ENCODE assay signal across 8 cellular contexts in genomic region chr22:24805790-24806662, GRCh38. TPM values are rescaled to one million over a fixed set of nuclear protein-coding genes. Genes with fewer than 3 reads are reported as not detected.
A peak's percentile ranks its signal among the peaks of the same experiment; 100 is the strongest.
DNase-seq lines count a peak whose midpoint lies in the region; ATAC-seq and TF ChIP-seq lines count a peak whose summit lies in the region.

Gene SGSM1, plus strand, starts transcription at chr22:24806211. Its CDS starts 115 bp downstream, at chr22:24806326.

- ATAC-seq in gastroesophageal sphincter: peak; percentile 90
- no peak for ATAC-seq in HG02642 (IDR thresholded peaks at IDR 0.05; ENCODE audit: poor library complexity, unreplicated experiment)

- H2AFZ ChIP-seq in neuron (ENCODE audit: low read depth, low read length): peak within 1 kb of the TSS; percentile 78

- H3K36me3 ChIP-seq in gastroesophageal sphincter: no peaks in the 10 kb centered on the region
- no peaks in the 10 kb centered on the region for H3K36me3 ChIP-seq in neuron (ENCODE audit: insufficient read depth, low read length)
- H3K36me3 ChIP-seq in stomach smooth muscle (ENCODE audit: control insufficient read depth in 2 of 2, insufficient read depth in 2 of 2, low read length in 2 of 2): no peaks in the 10 kb centered on the region

- H3K27ac ChIP-seq in gastroesophageal sphincter: peak within 1 kb of the TSS; percentile 32 to 86 (median 83)
- H3K27ac ChIP-seq in stomach smooth muscle (ENCODE audit: low read length): peak within 1 kb of the TSS; percentile 64

- 5 to 8% methylated on average over 7 to 14 of the region's 80 CpGs for WGBS in gastroesophageal sphincter (ENCODE audit: low coverage in 1 of 2), 2 donors

- H3K9ac ChIP-seq in stomach smooth muscle (ENCODE audit: low read length in 2 of 2): peak within 1 kb of the TSS; percentile 39 to 71

- peak; percentile 46 to 53 for TF ChIP-seq POLR2A in gastroesophageal sphincter (IDR thresholded peaks at IDR 0.05)

- H3K4me3 ChIP-seq in gastroesophageal sphincter: peak within 1 kb of the TSS; percentile 51 to 70
- H3K4me3 ChIP-seq in neuron (ENCODE audit: low read length): peak within 1 kb of the TSS; percentile 47
- H3K4me3 ChIP-seq in stomach smooth muscle (ENCODE audit: low read length in 2 of 2): peak within 1 kb of the TSS; percentile 76 to 80

- H3K9me3 ChIP-seq in gastroesophageal sphincter (no peaks in the 10 kb centered on the region), neuron (ENCODE audit: low read length) (no peaks in the 10 kb centered on the region), stomach smooth muscle (ENCODE audit: control insufficient read depth in 2 of 2, low read length in 2 of 2) (no peaks in the 10 kb centered on the region)

- no peak for TF ChIP-seq EP300 in gastroesophageal sphincter (IDR thresholded peaks at IDR 0.05)

- peak; percentile 88 for DNase-seq in GM03348 (ENCODE audit: low spot score)
- peak; percentile 91 for DNase-seq in HuH-7 (ENCODE audit: low spot score)
- peak; percentile 15 for DNase-seq in SHP77 treated with DMSO at 0.1 percent for 48 hours (lab: John Stamatoyannopoulos, UW)
- DNase-seq in activated gamma-delta T cell treated with anti-CD3 and anti-CD28 coated beads, Interleukin-2, amount 50 U/mL, for 16 hours (ENCODE audit: low read depth): peak; percentile 47

- H3K27me3 ChIP-seq in gastroesophageal sphincter (no peaks in the 10 kb centered on the region), neuron (ENCODE audit: insufficient read depth, low read length) (peaks cover 8% of the 10 kb centered on the region), stomach smooth muscle (ENCODE audit: control insufficient read depth in 1 of 2, insufficient read depth in 2 of 2, low read length in 2 of 2) (no peaks in the 10 kb centered on the region)

- H3K4me1 ChIP-seq in gastroesophageal sphincter (peaks cover 0 to 55% (median 18%) of the 10 kb centered on the region in 3 donors), neuron (ENCODE audit: insufficient read depth, low read length) (peaks cover 7% of the 10 kb centered on the region), stomach smooth muscle (ENCODE audit: control insufficient read depth, insufficient read depth, low read length) (peaks cover 49% of the 10 kb centered on the region)

- TF ChIP-seq CTCF in gastroesophageal sphincter (IDR thresholded peaks at IDR 0.05): no peak

RNA-seq across cellular contexts. Expression of gene SGSM1, which starts in this region (rescaled TPM):
- 1 to 10 TPM; 1.8 to 4.2 (median 2.4) TPM for total RNA-seq in gastroesophageal sphincter

Comparison
In these comparisons a context has a peak if more than half of its experiments do, and no peak if none do; other contexts are left out.
1. DNase-seq: peak in every context shown above with its lines; median percentile 91 in HuH-7; 88 in GM03348; 47 in activated gamma-delta T cell treated with anti-CD3 and anti-CD28 coated beads, Interleukin-2, amount 50 U/mL, for 16 hours; 15 in SHP77 treated with DMSO at 0.1 percent for 48 hours.